1 cellular context compared by ENCODE assay signal in genomic region chr4:85774000-85774399, GRCh38.
TF ChIP-seq lines count a peak whose summit lies in the region.

No MANE protein-coding gene starts in this region.

TF ChIP-seq in WTC11, 78 proteins besides CTCF, POLR2A, EP300 and RAD21:
- no peak for TF ChIP-seq FOXP4 (CRISPR knock-in tag; IDR thresholded peaks at IDR 0.05)
- peak; percentile 40; the same call in 1 of the 2 replicates for TF ChIP-seq USF2 (CRISPR knock-in tag; IDR thresholded peaks at IDR 0.05)
- 0 out of 2 replicates have a peak, but pooled peaks have one; percentile 34 for TF ChIP-seq USF1 (CRISPR knock-in tag; IDR thresholded peaks at IDR 0.05)
